In the genomic region with DNA sequence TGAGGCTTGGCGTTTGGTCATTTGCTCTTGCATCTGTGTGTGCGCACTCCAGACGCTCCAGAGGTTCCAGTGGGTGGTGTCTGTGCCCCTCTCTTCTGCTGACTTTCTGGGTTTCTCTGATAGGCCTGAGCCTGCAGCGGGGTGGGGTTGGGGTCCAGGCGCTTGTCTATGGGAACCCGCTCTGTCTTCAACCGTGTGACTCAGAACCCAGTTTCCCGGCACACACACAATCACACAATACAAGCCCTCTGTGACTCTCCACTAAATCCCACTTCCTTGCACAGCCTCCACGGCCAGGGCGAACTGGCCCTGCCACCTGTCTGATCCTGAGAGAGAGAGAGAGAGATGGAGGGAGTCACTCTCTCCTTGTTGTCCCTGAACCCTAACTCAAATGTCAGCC, we compare ENCODE assay signal across 15 cellular contexts.
"Had no signal": no experiment of that assay in that cellular context is flagged by ENCODE, and none has a peak within 500 bp of the region (broad histone marks: within the 10 kb centered on the region; RNA-seq: fewer than 3 reads in every experiment).

No MANE protein-coding gene starts in this region.

- FAIRE-seq: pancreas, urothelium cell line had no signal

- ATAC-seq: body of pancreas; pancreas; stimulated activated memory B cell treated with anti-CD40 and anti-IgM and Interleukin-4, amounts not matched to agents 10 μg/mL and 1 μg/mL and 100 μg/mL, for 72 hours had no signal

- H3K4me1 ChIP-seq: body of pancreas, colonic mucosa, pancreas had no signal

- H3K27ac Mint-ChIP-seq: activated CD4-positive, alpha-beta memory T cell treated with anti-CD3 and anti-CD28 coated beads, Interleukin-2, amount 10 ng/mL, durations not matched to agents 7 days and 5 days; activated naive CD8-positive, alpha-beta T cell; mesothelial cell of epicardium; stimulated activated memory B cell treated with anti-CD40 and anti-IgM and Interleukin-4, amounts not matched to agents 10 μg/mL and 1 μg/mL and 100 μg/mL, for 72 hours had no signal

- H3K27ac ChIP-seq: body of pancreas, colonic mucosa, pancreas, tibial artery, WERI-Rb-1 had no signal

- H3K4me3 ChIP-seq: body of pancreas, colonic mucosa, pancreas, tibial artery had no signal

- DNase-seq: activated CD4-positive, alpha-beta memory T cell treated with anti-CD3 and anti-CD28 coated beads, Interleukin-2, amount 10 ng/mL, durations not matched to agents 7 days and 5 days; activated gamma-delta T cell; activated T-cell treated with anti-CD3 and anti-CD28 coated beads, Interleukin-2, amount 50 U/mL, for 48 hours; amniotic stem cell; body of pancreas; central memory CD4-positive, alpha-beta T cell; colonic mucosa; foreskin fibroblast; tibial artery; WERI-Rb-1 had no signal

- H3K27me3 Mint-ChIP-seq: activated naive CD8-positive, alpha-beta T cell; stimulated activated memory B cell treated with anti-CD40 and anti-IgM and Interleukin-4, amounts not matched to agents 10 μg/mL and 1 μg/mL and 100 μg/mL, for 72 hours had no signal

- H3K27me3 ChIP-seq: body of pancreas, colonic mucosa, pancreas had no signal

- H3K9me3 Mint-ChIP-seq: activated CD4-positive, alpha-beta memory T cell treated with anti-CD3 and anti-CD28 coated beads, Interleukin-2, amount 10 ng/mL, durations not matched to agents 7 days and 5 days; mesothelial cell of epicardium; stimulated activated memory B cell treated with anti-CD40 and anti-IgM and Interleukin-4, amounts not matched to agents 10 μg/mL and 1 μg/mL and 100 μg/mL, for 72 hours had no signal

- H3K4me3 Mint-ChIP-seq: activated CD4-positive, alpha-beta memory T cell treated with anti-CD3 and anti-CD28 coated beads, Interleukin-2, amount 10 ng/mL, durations not matched to agents 7 days and 5 days; activated naive CD8-positive, alpha-beta T cell; mesothelial cell of epicardium; stimulated activated memory B cell treated with anti-CD40 and anti-IgM and Interleukin-4, amounts not matched to agents 10 μg/mL and 1 μg/mL and 100 μg/mL, for 72 hours had no signal

- H3K9me3 ChIP-seq: body of pancreas, colonic mucosa, pancreas, tibial artery had no signal

- H3K36me3 ChIP-seq: colonic mucosa, pancreas, tibial artery, WERI-Rb-1 had no signal

- H3K36me3 Mint-ChIP-seq: mesothelial cell of epicardium; stimulated activated memory B cell treated with anti-CD40 and anti-IgM and Interleukin-4, amounts not matched to agents 10 μg/mL and 1 μg/mL and 100 μg/mL, for 72 hours had no signal
